ENCODE assay signal across 12 cellular contexts in genomic region chr15:19987389-19988048, GRCh38.
DNase-seq lines count a peak whose midpoint lies in the region; ATAC-seq and TF ChIP-seq lines count a peak whose summit lies in the region.
"Had no signal": no experiment of that assay in that cellular context is flagged by ENCODE, and none has a peak within 500 bp of the region (broad histone marks: within the 10 kb centered on the region; RNA-seq: fewer than 3 reads in every experiment).

No MANE protein-coding gene starts in this region.

- H3K9me2 ChIP-seq in Loucy (replicated peaks; ENCODE audit: low read depth, low read length), result no peaks in the 10 kb centered on the region

- no peak overlapping the region for H3K4me2 ChIP-seq in BLaER1
- H3K4me2 ChIP-seq in Loucy (ENCODE audit: low read depth, low read length, poor library complexity, severe bottlenecking), result peak overlapping the region; percentile 36

- no peaks in the 10 kb centered on the region for H3K79me2 ChIP-seq in Loucy (ENCODE audit: insufficient read depth, low read length)

- peak overlapping the region; percentile 18; the same call in 1 of the 2 replicates for H3K27ac ChIP-seq in BLaER1

- H4K20me1 ChIP-seq in BLaER1 (no peaks in the 10 kb centered on the region), Loucy (ENCODE audit: insufficient read depth, low read length, poor library complexity, severe bottlenecking) (no peaks in the 10 kb centered on the region)

- H3K9me3 ChIP-seq in BLaER1, result peaks cover 28% of the 10 kb centered on the region; the same call in 1 of the 2 replicates
- H3K9me3 ChIP-seq in Loucy (ENCODE audit: insufficient read depth, low read depth, low read length), result no peaks in the 10 kb centered on the region; the same call in 1 of the 2 replicates

- TF ChIP-seq CTCF in Loucy (conservative IDR thresholded peaks at IDR 0.05; ENCODE audit: low read length), result peak; percentile 72

- H3K4me3 ChIP-seq in BLaER1 (no peak overlapping the region), Loucy (ENCODE audit: low read length, poor library complexity, severe bottlenecking) (no peak overlapping the region)

- H3K4me1 ChIP-seq in BLaER1, result peaks cover 15% of the 10 kb centered on the region
- H3K4me1 ChIP-seq in Loucy (ENCODE audit: insufficient read depth, low read length, poor library complexity, severe bottlenecking), result peaks cover 56% of the 10 kb centered on the region

- no peaks in the 10 kb centered on the region for H3K36me3 ChIP-seq in BLaER1
- H3K36me3 ChIP-seq in Loucy (ENCODE audit: insufficient read depth, low read length), result no peaks in the 10 kb centered on the region

- no peaks in the 10 kb centered on the region for H3F3A ChIP-seq in Loucy (ENCODE audit: low read depth)

- peak overlapping the region; percentile 78 for H2AFZ ChIP-seq in Loucy (ENCODE audit: low read length)

- ATAC-seq in HG03108 (IDR thresholded peaks at IDR 0.05; ENCODE audit: unreplicated experiment), result no peak
- ATAC-seq: CD8-positive, alpha-beta T cell had no signal

- H3K9ac ChIP-seq in BLaER1 (no peak overlapping the region), Loucy (ENCODE audit: low read depth, low read length, poor library complexity, severe bottlenecking) (peak overlapping the region; percentile 60)

- DNase-seq in D341Med (ENCODE audit: low spot score) (peak; percentile 31), SK-N-DZ (ENCODE audit: low spot score) (peak; percentile 5), NK-92 (lab: John Stamatoyannopoulos, UW; ENCODE audit: unreplicated experiment) (no peak), inferior parietal cortex (ENCODE audit: extremely low spot score) (no peak)
- DNase-seq: CD8-positive, alpha-beta T cell; dermis blood vessel endothelial cell; NK-92 treated with Interleukin-12 subunit alpha and Interleukin-12 subunit beta, amount 100 ng/mL, for 24 hours; stimulated activated CD4-positive, alpha-beta T cell treated with anti-CD3 and anti-CD28 coated beads, Interleukin-2, amount 100 ng/mL, for 48 hours; T1000 had no signal

- no peaks in the 10 kb centered on the region for H3K27me3 ChIP-seq in BLaER1
- no peaks in the 10 kb centered on the region for H3K27me3 ChIP-seq in Loucy (ENCODE audit: insufficient read depth, low read length, poor library complexity, severe bottlenecking)

Comparison
In these comparisons a context has a peak if more than half of its experiments do, and no peak if none do; other contexts are left out.
1. DNase-seq: peak in D341Med (single experiment) and SK-N-DZ (single experiment); none in NK-92 (single experiment) and inferior parietal cortex (single experiment).